ENCODE assay signal across 36 cellular contexts in the genomic region with DNA sequence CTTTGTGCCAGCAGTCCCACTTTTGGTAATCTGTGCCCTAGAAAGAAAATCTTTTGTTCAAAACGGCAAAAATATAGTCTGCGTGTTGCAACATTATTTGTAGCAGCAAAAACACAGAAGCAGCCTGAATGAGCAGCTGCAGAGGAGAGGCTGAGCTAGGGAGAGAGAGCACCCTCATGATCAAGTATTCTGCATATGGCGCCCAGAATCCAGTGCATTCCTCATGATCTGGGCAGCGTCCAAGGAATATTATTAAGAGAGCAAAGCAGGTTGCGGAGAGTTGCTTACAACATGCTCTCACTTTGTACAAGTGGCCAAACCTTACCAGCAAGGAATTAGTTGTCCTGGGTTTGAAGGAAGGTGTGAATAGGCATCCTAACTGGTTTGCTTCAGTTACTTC. TPM values are rescaled to one million over a fixed set of nuclear protein-coding genes. Genes with fewer than 3 reads are reported as not detected.
"Had no signal": no experiment of that assay in that cellular context is flagged by ENCODE, and none has a peak within 500 bp of the region (broad histone marks: within the 10 kb centered on the region; RNA-seq: fewer than 3 reads in every experiment).

No MANE protein-coding gene starts in this region.

- H3K36me3 ChIP-seq: cardiac muscle cell, MG63, Peyer's patch, WERI-Rb-1 had no signal

- H3K4me3 ChIP-seq: ascending aorta, cardiac muscle cell, MG63, Peyer's patch had no signal

- H3K27ac ChIP-seq: ascending aorta, cardiac muscle cell, Peyer's patch, WERI-Rb-1 had no signal

- DNase-seq: activated CD4-positive, alpha-beta T cell treated with anti-CD3 and anti-CD28 coated beads for 1 hour; activated CD4-positive, alpha-beta T cell treated with anti-CD3 and anti-CD28 coated beads, Interleukin-2, amount 10 ng/mL, durations not matched to agents 24 days and 14 days; activated CD4-positive, alpha-beta T cell treated with anti-CD3 and anti-CD28 coated beads, Interleukin-2, amount 50 U/mL, for 4 hours; activated CD4-positive, CD25-positive, alpha-beta regulatory T cell; activated CD8-positive, alpha-beta T cell treated with anti-CD3 and anti-CD28 coated beads for 36 hours; activated effector memory CD4-positive, alpha-beta T cell treated with anti-CD3 and anti-CD28 coated beads, Interleukin-2, amount 50 U/mL, for 16 hours; activated naive CD4-positive, alpha-beta T cell; activated naive CD8-positive, alpha-beta T cell treated with anti-CD3 and anti-CD28 coated beads, Interleukin-2, amount 10 ng/mL, durations not matched to agents 7 days and 5 days; activated T-cell treated with anti-CD3 and anti-CD28 coated beads, Interleukin-2, amount 50 U/mL, for 1 hour; activated T-cell treated with anti-CD3 and anti-CD28 coated beads, Interleukin-2, amount 50 U/mL, for 72 hours; Kasumi-1; KG1; MG63; NCI-H1048; NCI-H1105 treated with DMSO at 0.1 percent for 48 hours; NCI-H1436; NCI-H1694; NCI-H1930; NCI-H2171; NCI-H510A; NCI-H526; NCI-H748 treated with DMSO at 0.1 percent for 48 hours; NK-92 treated with Interleukin-12 subunit alpha and Interleukin-12 subunit beta, amount 100 ng/mL, for 24 hours; PC-3; Peyer's patch; RPMI8226; SW 1271; T-helper 1 cell; T-helper 2 cell; T-helper 9 cell; WERI-Rb-1 had no signal

- H3K4me1 ChIP-seq: ascending aorta, Peyer's patch had no signal

- H3K9me3 ChIP-seq: ascending aorta, MG63, Peyer's patch had no signal

- H3K27me3 ChIP-seq: ascending aorta, cardiac muscle cell, MG63, Peyer's patch had no signal

RNA-seq across cellular contexts. Expression of a gene that starts 45.6 kb away (rescaled TPM):
- total RNA-seq: activated CD4-positive, alpha-beta T cell treated with anti-CD3 and anti-CD28 coated beads, Interleukin-2, amount 10 ng/mL, durations not matched to agents 24 days and 14 days; activated CD8-positive, alpha-beta memory T cell treated with anti-CD3 and anti-CD28 coated beads for 36 hours; activated CD8-positive, alpha-beta T cell treated with anti-CD3 and anti-CD28 coated beads for 36 hours; activated T-helper 17 cell treated with anti-CD3 and anti-CD28 coated beads, Interleukin-2, amount 50 U/mL, for 72 hours; ascending aorta; cardiac muscle cell; PC-3; Peyer's patch had no signal
- polyA plus RNA-seq: adipose tissue, cardiac muscle cell had no signal
